15 cellular contexts compared by ENCODE assay signal in genomic region chr4:77629885-77630284, GRCh38. TPM values are rescaled to one million over a fixed set of nuclear protein-coding genes. Genes with fewer than 3 reads are reported as not detected.
A peak's percentile ranks its signal among the peaks of the same experiment; 100 is the strongest.
DNase-seq lines count a peak whose midpoint lies in the region; ATAC-seq and TF ChIP-seq lines count a peak whose summit lies in the region.
"Had no signal": no experiment of that assay in that cellular context is flagged by ENCODE, and none has a peak within 500 bp of the region (broad histone marks: within the 10 kb centered on the region; RNA-seq: fewer than 3 reads in every experiment).

No MANE protein-coding gene starts in this region.

- intact Hi-C loops in natural killer cell (cut with micrococcal nuclease) = no loop called here

- peak; percentile 77 to 88 for ATAC-seq in natural killer cell treated with Interleukin-12 subunit alpha and Interleukin-12 subunit beta and Interleukin-15 and Interleukin-18, amount 100 ng/mL, for 72 hours
- ATAC-seq in natural killer cell (no peak), GM21576 (IDR thresholded peaks at IDR 0.05; ENCODE audit: unreplicated experiment) (peak; percentile 76), HG03139 (IDR thresholded peaks at IDR 0.05; ENCODE audit: unreplicated experiment) (peak; percentile 71)
- ATAC-seq in stimulated activated naive B cell treated with anti-CD40 and anti-IgM and Interleukin-4, amounts not matched to agents 10 μg/mL and 1 μg/mL and 100 μg/mL, for 72 hours (replicated peaks) = peak; percentile 29 to 80

- no peak for TF ChIP-seq EP300 in tibial nerve (IDR thresholded peaks at IDR 0.05)

- no peak for TF ChIP-seq POLR2A in tibial nerve (IDR thresholded peaks at IDR 0.05)

- H3K27ac ChIP-seq in tibial nerve = no peak overlapping the region
- H3K27ac ChIP-seq: neutrophil, thoracic aorta had no signal

- H3K27ac Mint-ChIP-seq in natural killer cell treated with Interleukin-12 subunit alpha and Interleukin-12 subunit beta and Interleukin-15 and Interleukin-18, amount 100 ng/mL, for 72 hours = peak overlapping the region; percentile 55 to 69
- no peak overlapping the region for H3K27ac Mint-ChIP-seq in natural killer cell
- H3K27ac Mint-ChIP-seq in stimulated activated naive B cell treated with anti-CD40 and anti-IgM and Interleukin-4, amounts not matched to agents 10 μg/mL and 1 μg/mL and 100 μg/mL, for 72 hours = peak overlapping the region; percentile 49
- H3K27ac Mint-ChIP-seq: activated B cell treated with CpG ODN at 0.5 μM for 24 hours, immature natural killer cell had no signal

- peaks cover 0 to 3% of the 10 kb centered on the region in 2 donors for H3K27me3 Mint-ChIP-seq in natural killer cell treated with Interleukin-12 subunit alpha and Interleukin-12 subunit beta and Interleukin-15 and Interleukin-18, amount 100 ng/mL, for 72 hours
- no peaks in the 10 kb centered on the region for H3K27me3 Mint-ChIP-seq in natural killer cell (ENCODE audit: low read depth in 2 of 2)
- H3K27me3 Mint-ChIP-seq in stimulated activated naive B cell treated with anti-CD40 and anti-IgM and Interleukin-4, amounts not matched to agents 10 μg/mL and 1 μg/mL and 100 μg/mL, for 72 hours = peaks cover 0 to 4% of the 10 kb centered on the region in 2 donors
- H3K27me3 Mint-ChIP-seq: activated B cell treated with CpG ODN at 0.5 μM for 24 hours had no signal

- no peaks in the 10 kb centered on the region for H3K9me3 Mint-ChIP-seq in natural killer cell treated with Interleukin-12 subunit alpha and Interleukin-12 subunit beta and Interleukin-15 and Interleukin-18, amount 100 ng/mL, for 72 hours
- no peaks in the 10 kb centered on the region for H3K9me3 Mint-ChIP-seq in natural killer cell
- no peaks in the 10 kb centered on the region for H3K9me3 Mint-ChIP-seq in stimulated activated naive B cell treated with anti-CD40 and anti-IgM and Interleukin-4, amounts not matched to agents 10 μg/mL and 1 μg/mL and 100 μg/mL, for 72 hours
- H3K9me3 Mint-ChIP-seq: activated B cell treated with CpG ODN at 0.5 μM for 24 hours, immature natural killer cell had no signal

- no peak overlapping the region for H3K4me3 ChIP-seq in tibial nerve
- H3K4me3 ChIP-seq: thoracic aorta had no signal

- TF ChIP-seq CTCF in natural killer cell (IDR thresholded peaks at IDR 0.05) (no peak), tibial nerve (IDR thresholded peaks at IDR 0.05) (no peak)

- no peaks in the 10 kb centered on the region for H3K27me3 ChIP-seq in tibial nerve
- H3K27me3 ChIP-seq: neutrophil had no signal

- peak overlapping the region; percentile 60 for H3K4me3 Mint-ChIP-seq in natural killer cell treated with Interleukin-12 subunit alpha and Interleukin-12 subunit beta and Interleukin-15 and Interleukin-18, amount 100 ng/mL, for 72 hours
- H3K4me3 Mint-ChIP-seq in natural killer cell = no peak overlapping the region
- H3K4me3 Mint-ChIP-seq in stimulated activated naive B cell treated with anti-CD40 and anti-IgM and Interleukin-4, amounts not matched to agents 10 μg/mL and 1 μg/mL and 100 μg/mL, for 72 hours = no peak overlapping the region
- H3K4me3 Mint-ChIP-seq: activated B cell treated with CpG ODN at 0.5 μM for 24 hours, immature natural killer cell had no signal

- H3K36me3 ChIP-seq in tibial nerve = no peaks in the 10 kb centered on the region
- H3K36me3 ChIP-seq: neutrophil, thoracic aorta had no signal

- H3K36me3 Mint-ChIP-seq in natural killer cell treated with Interleukin-12 subunit alpha and Interleukin-12 subunit beta and Interleukin-15 and Interleukin-18, amount 100 ng/mL, for 72 hours = no peaks in the 10 kb centered on the region
- no peaks in the 10 kb centered on the region for H3K36me3 Mint-ChIP-seq in natural killer cell
- H3K36me3 Mint-ChIP-seq in stimulated activated naive B cell treated with anti-CD40 and anti-IgM and Interleukin-4, amounts not matched to agents 10 μg/mL and 1 μg/mL and 100 μg/mL, for 72 hours = no peaks in the 10 kb centered on the region
- H3K36me3 Mint-ChIP-seq: immature natural killer cell had no signal

- no peaks in the 10 kb centered on the region for H3K4me1 ChIP-seq in tibial nerve

- H3K9me3 ChIP-seq in tibial nerve = no peaks in the 10 kb centered on the region
- H3K9me3 ChIP-seq: neutrophil, thoracic aorta had no signal

- peaks cover 9 to 23% of the 10 kb centered on the region in 2 donors for H3K4me1 Mint-ChIP-seq in natural killer cell treated with Interleukin-12 subunit alpha and Interleukin-12 subunit beta and Interleukin-15 and Interleukin-18, amount 100 ng/mL, for 72 hours (ENCODE audit: low read depth in 2 of 2)
- no peaks in the 10 kb centered on the region for H3K4me1 Mint-ChIP-seq in natural killer cell
- peaks cover 5 to 7% of the 10 kb centered on the region in 2 donors for H3K4me1 Mint-ChIP-seq in stimulated activated naive B cell treated with anti-CD40 and anti-IgM and Interleukin-4, amounts not matched to agents 10 μg/mL and 1 μg/mL and 100 μg/mL, for 72 hours
- H3K4me1 Mint-ChIP-seq: immature natural killer cell had no signal

- WGBS in tibial nerve, 2 donors = 44 to 58% methylated on average over 2 of the region's 2 CpGs

- DNase-seq in natural killer cell treated with Interleukin-12 subunit alpha and Interleukin-12 subunit beta and Interleukin-15 and Interleukin-18, amount 100 ng/mL, for 72 hours (ENCODE audit: low spot score) = no peak
- DNase-seq in natural killer cell (no peak), tibial nerve (ENCODE audit: low spot score in 2 of 2) (no peak), 8988T (no peak), DMS53 treated with DMSO at 0.1 percent for 48 hours (lab: John Stamatoyannopoulos, UW; ENCODE audit: unreplicated experiment) (no peak)
- no peak for DNase-seq in stimulated activated naive B cell treated with anti-CD40 and anti-IgM and Interleukin-4, amounts not matched to agents 10 μg/mL and 1 μg/mL and 100 μg/mL, for 72 hours
- DNase-seq: activated B cell treated with CpG ODN at 0.5 μM for 24 hours, immature natural killer cell, NCI-H2081 treated with DMSO at 0.1 percent for 48 hours had no signal

RNA-seq across cellular contexts. Expression of gene CXCL13, which starts 24.3 kb away (rescaled TPM):
- total RNA-seq in natural killer cell treated with Interleukin-12 subunit alpha and Interleukin-12 subunit beta and Interleukin-15 and Interleukin-18, amount 100 ng/mL, for 72 hours = 1 to 10 TPM; 2.7 to 3.2 TPM
- total RNA-seq in natural killer cell (not detected), tibial nerve (1 to 10 TPM in 1 of 4 donors, under 1 TPM in 2, not detected in 1; 0.42 to 5.9 (median 0.90) TPM)
- total RNA-seq: astrocyte, RPMI7951, thoracic aorta had no signal

Comparison
In these comparisons a context has a peak if more than half of its experiments do, and no peak if none do; other contexts are left out.
1. ATAC-seq: peak in natural killer cell treated with Interleukin-12 subunit alpha and Interleukin-12 subunit beta and Interleukin-15 and Interleukin-18, amount 100 ng/mL, for 72 hours (2 of 2), GM21576 (single experiment), HG03139 (single experiment) and stimulated activated naive B cell treated with anti-CD40 and anti-IgM and Interleukin-4, amounts not matched to agents 10 μg/mL and 1 μg/mL and 100 μg/mL, for 72 hours (2 of 2); none in natural killer cell (0 of 3).
2. H3K27ac Mint-ChIP-seq: peak in natural killer cell treated with Interleukin-12 subunit alpha and Interleukin-12 subunit beta and Interleukin-15 and Interleukin-18, amount 100 ng/mL, for 72 hours (2 of 2) and stimulated activated naive B cell treated with anti-CD40 and anti-IgM and Interleukin-4, amounts not matched to agents 10 μg/mL and 1 μg/mL and 100 μg/mL, for 72 hours (single experiment); none in natural killer cell (0 of 2).